In the genomic region with DNA sequence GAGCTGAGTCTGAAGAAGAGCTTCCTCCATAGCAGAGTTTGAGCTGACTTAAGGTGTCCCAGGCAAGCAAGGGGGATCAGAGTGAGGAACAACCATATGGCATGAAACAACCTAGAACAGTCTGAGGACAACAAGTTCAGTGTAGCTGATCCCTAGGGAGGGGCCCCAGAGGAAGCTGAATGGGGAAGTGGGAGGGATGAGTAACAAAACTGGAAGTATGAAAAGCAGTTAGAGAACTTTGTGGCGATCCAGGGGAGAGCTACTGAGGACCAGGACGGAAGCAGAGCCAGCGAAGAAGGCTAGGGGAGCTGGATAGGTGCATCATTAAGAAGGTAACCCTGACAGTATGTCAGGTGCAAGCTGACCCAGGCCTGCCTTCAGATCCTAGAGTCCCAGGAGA, we compare ENCODE assay signal across 16 cellular contexts.
DNase-seq lines count a peak whose midpoint lies in the region; ATAC-seq, FAIRE-seq and TF ChIP-seq lines count a peak whose summit lies in the region.
"Had no signal": no experiment of that assay in that cellular context is flagged by ENCODE, and none has a peak within 500 bp of the region (broad histone marks: within the 10 kb centered on the region; RNA-seq: fewer than 3 reads in every experiment).

No MANE protein-coding gene starts in this region.

- POLR2A ChIA-PET in HepG2 (lab: Yijun Ruan, JAX): no interaction called here

- FAIRE-seq in HepG2 (lab: Jason Lieb, UNC): no peak
- FAIRE-seq: urothelium cell line had no signal

- H3K4me3 Mint-ChIP-seq in endodermal cell: no peak overlapping the region
- H3K4me3 Mint-ChIP-seq: activated T-cell treated with anti-CD3 and anti-CD28 coated beads, Interleukin-2, amount 50 U/mL, for 24 hours had no signal

- ATAC-seq in right lobe of liver (peak; percentile 52 to 73 (median 67)), HepG2 (no peak)
- ATAC-seq: activated CD4-positive, CD25-positive, alpha-beta regulatory T cell treated with anti-CD3 and anti-CD28 coated beads, Interleukin-2, amount 50 U/mL, for 24 hours had no signal

- no peak overlapping the region for H3K27ac ChIP-seq in right lobe of liver
- no peak overlapping the region for H3K27ac ChIP-seq in HepG2 (ENCODE audit: extremely low read length, insufficient read depth, low read length)
- H3K27ac ChIP-seq in transverse colon: no peak overlapping the region
- no peak overlapping the region for H3K27ac ChIP-seq in endodermal cell (ENCODE audit: low read depth, low read length)
- no peak overlapping the region for H3K27ac ChIP-seq in Peyer's patch
- H3K27ac ChIP-seq: ascending aorta had no signal

- H3K27me3 Mint-ChIP-seq in endodermal cell (ENCODE audit: insufficient read depth): peaks cover 9% of the 10 kb centered on the region
- H3K27me3 Mint-ChIP-seq: activated T-cell treated with anti-CD3 and anti-CD28 coated beads, Interleukin-2, amount 50 U/mL, for 24 hours had no signal

- no peak overlapping the region for H3K4me2 ChIP-seq in HepG2 (ENCODE audit: low read depth, low read length)
- H3K4me2 ChIP-seq: SK-N-SH had no signal

- H3K27me3 ChIP-seq in right lobe of liver (no peaks in the 10 kb centered on the region), HepG2 (ENCODE audit: control insufficient read depth in 1 of 2, insufficient read depth in 2 of 2, low read length in 2 of 2) (no peaks in the 10 kb centered on the region), transverse colon (no peaks in the 10 kb centered on the region), endodermal cell (ENCODE audit: control insufficient read depth, insufficient read depth, low read length, poor library complexity, severe bottlenecking) (no peaks in the 10 kb centered on the region), Peyer's patch (no peaks in the 10 kb centered on the region)
- H3K27me3 ChIP-seq: ascending aorta had no signal

- H3K9me3 ChIP-seq in right lobe of liver (no peaks in the 10 kb centered on the region), HepG2 (ENCODE audit: low read length) (no peaks in the 10 kb centered on the region; the same call in none of the 2 replicates), transverse colon (no peaks in the 10 kb centered on the region), endodermal cell (ENCODE audit: control insufficient read depth, low read length) (no peaks in the 10 kb centered on the region), Peyer's patch (no peaks in the 10 kb centered on the region)
- H3K9me3 ChIP-seq: ascending aorta, SK-N-SH had no signal

- in situ Hi-C loops in HepG2 (cut with HindIII; ENCODE audit: extremely low pct_ligation_motif_present, low pct_unique_long_range_greater_than_20kb) (no loop called here), transverse colon (cut with MboI; ENCODE audit: low pct_ligation_motif_present in 1 of 4, low pct_unique_long_range_greater_than_20kb in 1 of 4, low sequenced_read_pairs in 3 of 4) (no loop called here)

- no peaks in the 10 kb centered on the region for H3K4me1 Mint-ChIP-seq in endodermal cell

- intact Hi-C loops in right lobe of liver (cut with DNase I): no loop called here
- intact Hi-C loops in HepG2 (cut with micrococcal nuclease; ENCODE audit: unreplicated experiment): no loop called here
- intact Hi-C loops in transverse colon (cut with DNase I; ENCODE audit: low total_unique reads): loop anchor here (5.0 kb wide), 1 partner anchor 398 kb away; no protein-coding TSS in a partner anchor

- peaks cover 3% of the 10 kb centered on the region for H3K9me3 Mint-ChIP-seq in endodermal cell

- WGBS in right lobe of liver (ENCODE audit: insufficient coverage, low coverage, low lambda C conversion rate, missing lambda C conversion rate): 31% methylated on average over 3 of the region's 3 CpGs
- WGBS in HepG2 (ENCODE audit: low lambda C conversion rate): 4% methylated on average over 3 of the region's 3 CpGs
- WGBS in transverse colon (ENCODE audit: low coverage in 1 of 2), 2 donors: 63 to 89% methylated on average over 3 of the region's 3 CpGs
- 95% methylated on average over 3 of the region's 3 CpGs; no CpG with 5 or more reads in 1 of the 2 experiments for WGBS in endodermal cell (ENCODE audit: insufficient coverage in 1 of 2, insufficient read length in 1 of 2), 2 experiments

- no peaks in the 10 kb centered on the region for H3K36me3 Mint-ChIP-seq in endodermal cell (ENCODE audit: low read depth)

- DNase-seq in right lobe of liver: no peak
- no peak for DNase-seq in HepG2 (ENCODE audit: low spot score)
- DNase-seq in Kasumi-1 (lab: John Stamatoyannopoulos, UW): peak; percentile 2 to 22
- DNase-seq in foreskin fibroblast: peak; percentile 7 to 44
- no peak for DNase-seq in transverse colon
- no peak for DNase-seq in endodermal cell
- no peak for DNase-seq in Peyer's patch
- DNase-seq in GM19238 (ENCODE audit: insufficient read length, low spot score): no peak
- DNase-seq: activated T-cell treated with anti-CD3 and anti-CD28 coated beads, Interleukin-2, amount 50 U/mL, for 24 hours; effector CD8-positive, alpha-beta T cell; left cardiac atrium; NCI-H146; SK-N-SH had no signal

- H2AFZ ChIP-seq in HepG2 (ENCODE audit: low read length): no peak overlapping the region

- H3K9ac ChIP-seq in HepG2 (ENCODE audit: insufficient read depth, low read depth, low read length) (no peak overlapping the region), endodermal cell (ENCODE audit: extremely low read depth, low read length, poor library complexity, severe bottlenecking) (no peak overlapping the region)
- H3K9ac ChIP-seq: SK-N-SH had no signal

- H3K27ac Mint-ChIP-seq in endodermal cell: no peak overlapping the region
- H3K27ac Mint-ChIP-seq: activated T-cell treated with anti-CD3 and anti-CD28 coated beads, Interleukin-2, amount 50 U/mL, for 24 hours had no signal

- TF ChIP-seq CTCF in right lobe of liver (IDR thresholded peaks at IDR 0.05): no peak
- TF ChIP-seq CTCF in HepG2 (CRISPR knock-in tag; IDR thresholded peaks at IDR 0.05): no peak
- no peak for TF ChIP-seq CTCF in foreskin fibroblast (IDR thresholded peaks at IDR 0.05; ENCODE audit: low read depth, low read length)
- TF ChIP-seq CTCF in transverse colon (IDR thresholded peaks at IDR 0.05): no peak
- no peak for TF ChIP-seq CTCF in endodermal cell (conservative IDR thresholded peaks at IDR 0.05)
- TF ChIP-seq CTCF in Peyer's patch (IDR thresholded peaks at IDR 0.05): no peak

- H3K4me1 ChIP-seq in right lobe of liver: no peaks in the 10 kb centered on the region
- H3K4me1 ChIP-seq in HepG2 (ENCODE audit: insufficient read depth, low read length): no peaks in the 10 kb centered on the region
- no peaks in the 10 kb centered on the region for H3K4me1 ChIP-seq in transverse colon
- H3K4me1 ChIP-seq in endodermal cell (ENCODE audit: control insufficient read depth, insufficient read depth, low read length): no peaks in the 10 kb centered on the region
- no peaks in the 10 kb centered on the region for H3K4me1 ChIP-seq in Peyer's patch

- CTCF ChIA-PET in HepG2 (lab: Yijun Ruan, JAX; ENCODE audit: low intra/inter-chr PET ratio, low total read pairs): no interaction called here

- no TSS peak for BruUV-seq in HepG2 (replicated peaks; lab: Mats Ljungman, UMichigan)

- TF ChIP-seq POLR2A in right lobe of liver (IDR thresholded peaks at IDR 0.05): no peak
- no peak for TF ChIP-seq POLR2A in HepG2 (IDR thresholded peaks at IDR 0.05; ENCODE audit: insufficient read depth in 1 of 2, low read depth in 2 of 2, low read length in 2 of 2)
- TF ChIP-seq POLR2A in transverse colon (IDR thresholded peaks at IDR 0.05): no peak
- no peak for TF ChIP-seq POLR2A in Peyer's patch (IDR thresholded peaks at IDR 0.05)

- H3K36me3 ChIP-seq in right lobe of liver (no peaks in the 10 kb centered on the region), HepG2 (replicated peaks in 1 of 2; ENCODE audit: control insufficient read depth in 1 of 2, insufficient read depth in 2 of 2, low read length in 2 of 2) (no peaks in the 10 kb centered on the region), transverse colon (no peaks in the 10 kb centered on the region), endodermal cell (ENCODE audit: control insufficient read depth, insufficient read depth, low read length) (no peaks in the 10 kb centered on the region), Peyer's patch (no peaks in the 10 kb centered on the region)
- H3K36me3 ChIP-seq: ascending aorta had no signal

- H4K20me1 ChIP-seq in HepG2 (ENCODE audit: insufficient read depth, low read length): no peaks in the 10 kb centered on the region

- no peak for TF ChIP-seq RAD21 in HepG2 (CRISPR knock-in tag; IDR thresholded peaks at IDR 0.05)

- TF ChIP-seq EP300 in HepG2 (IDR thresholded peaks at IDR 0.05; ENCODE audit: low read depth in 2 of 2, low read length in 2 of 2): no peak
- TF ChIP-seq EP300 in HepG2 (CRISPR knock-in tag; IDR thresholded peaks at IDR 0.05; ENCODE audit: borderline replicate concordance): no peak
- TF ChIP-seq EP300 in transverse colon (IDR thresholded peaks at IDR 0.05; ENCODE audit: low read depth): no peak

- H3K79me2 ChIP-seq in HepG2 (ENCODE audit: insufficient read depth, low read length): no peaks in the 10 kb centered on the region

- H3K4me3 ChIP-seq in right lobe of liver: no peak overlapping the region
- H3K4me3 ChIP-seq in HepG2 (replicated peaks in 1 of 3; ENCODE audit: insufficient read depth in 1 of 3, low read depth in 2 of 3, low read length in 3 of 3): no peak overlapping the region
- no peak overlapping the region for H3K4me3 ChIP-seq in foreskin fibroblast (ENCODE audit: low read depth in 1 of 2, low read length in 2 of 2)
- no peak overlapping the region for H3K4me3 ChIP-seq in transverse colon
- no peak overlapping the region for H3K4me3 ChIP-seq in endodermal cell (ENCODE audit: low read length)
- no peak overlapping the region for H3K4me3 ChIP-seq in Peyer's patch
- H3K4me3 ChIP-seq: ascending aorta had no signal

TF ChIP-seq in HepG2, 621 proteins besides CTCF, POLR2A, EP300 and RAD21:
- TF ChIP-seq, protein P1, sequence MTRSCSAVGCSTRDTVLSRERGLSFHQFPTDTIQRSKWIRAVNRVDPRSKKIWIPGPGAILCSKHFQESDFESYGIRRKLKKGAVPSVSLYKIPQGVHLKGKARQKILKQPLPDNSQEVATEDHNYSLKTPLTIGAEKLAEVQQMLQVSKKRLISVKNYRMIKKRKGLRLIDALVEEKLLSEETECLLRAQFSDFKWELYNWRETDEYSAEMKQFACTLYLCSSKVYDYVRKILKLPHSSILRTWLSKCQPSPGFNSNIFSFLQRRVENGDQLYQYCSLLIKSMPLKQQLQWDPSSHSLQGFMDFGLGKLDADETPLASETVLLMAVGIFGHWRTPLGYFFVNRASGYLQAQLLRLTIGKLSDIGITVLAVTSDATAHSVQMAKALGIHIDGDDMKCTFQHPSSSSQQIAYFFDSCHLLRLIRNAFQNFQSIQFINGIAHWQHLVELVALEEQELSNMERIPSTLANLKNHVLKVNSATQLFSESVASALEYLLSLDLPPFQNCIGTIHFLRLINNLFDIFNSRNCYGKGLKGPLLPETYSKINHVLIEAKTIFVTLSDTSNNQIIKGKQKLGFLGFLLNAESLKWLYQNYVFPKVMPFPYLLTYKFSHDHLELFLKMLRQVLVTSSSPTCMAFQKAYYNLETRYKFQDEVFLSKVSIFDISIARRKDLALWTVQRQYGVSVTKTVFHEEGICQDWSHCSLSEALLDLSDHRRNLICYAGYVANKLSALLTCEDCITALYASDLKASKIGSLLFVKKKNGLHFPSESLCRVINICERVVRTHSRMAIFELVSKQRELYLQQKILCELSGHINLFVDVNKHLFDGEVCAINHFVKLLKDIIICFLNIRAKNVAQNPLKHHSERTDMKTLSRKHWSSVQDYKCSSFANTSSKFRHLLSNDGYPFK (CRISPR knock-in tag; IDR thresholded peaks at IDR 0.05; ENCODE audit: borderline replicate concordance): no peak

Comparison
In these comparisons a context has a peak if more than half of its experiments do, and no peak if none do; other contexts are left out.
1. DNase-seq: peak in Kasumi-1 (2 of 2) and foreskin fibroblast (2 of 2); none in right lobe of liver (0 of 3), HepG2 (single experiment), transverse colon (single experiment), endodermal cell (single experiment), Peyer's patch (0 of 3) and GM19238 (single experiment).